1 cellular context compared by ENCODE assay signal in genomic region chr1:171913385-171913784, GRCh38.
TF ChIP-seq lines count a peak whose summit lies in the region.

No MANE protein-coding gene starts in this region.

TF ChIP-seq in SK-N-SH, 30 proteins besides CTCF, POLR2A, EP300 and RAD21 (continued from another document):
- no peak for TF ChIP-seq REST (IDR thresholded peaks at IDR 0.05; ENCODE audit: low read depth, low read length)
- TF ChIP-seq TCF12 (IDR thresholded peaks at IDR 0.05), result no peak
- no peak for TF ChIP-seq IRF3 (IDR thresholded peaks at IDR 0.05; ENCODE audit: low read depth, low read length)
- no peak for TF ChIP-seq POLR2AphosphoS5 (IDR thresholded peaks at IDR 0.05; ENCODE audit: low read depth, low read length)
- TF ChIP-seq SMC3 (IDR thresholded peaks at IDR 0.05; ENCODE audit: low read depth, low read length), result no peak
